Comparison of ENCODE assay signal across 8 cellular contexts in the genomic region with DNA sequence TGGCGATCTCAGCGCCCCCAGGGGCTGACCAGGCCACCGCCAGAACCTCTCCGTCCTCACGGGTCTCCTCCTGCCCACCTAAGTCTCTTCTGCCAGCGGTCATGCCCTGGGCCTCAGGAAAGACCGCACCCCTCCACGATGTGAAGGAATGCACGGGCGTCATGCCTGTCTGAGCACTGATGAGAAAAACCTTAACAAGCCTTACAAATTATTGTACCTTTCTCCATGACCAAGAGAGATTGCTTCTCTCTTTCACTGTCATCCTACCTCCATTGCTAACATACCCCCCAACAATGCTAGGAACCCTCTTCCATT. TPM values are rescaled to one million over a fixed set of nuclear protein-coding genes. Genes with fewer than 3 reads are reported as not detected.
DNase-seq lines count a peak whose midpoint lies in the region; ATAC-seq and TF ChIP-seq lines count a peak whose summit lies in the region.
"Not testable (repeated sequence)": the region's sequence is repeated elsewhere in the genome, so short reads cannot be mapped to it uniquely, and the experiment has no call there.

No MANE protein-coding gene starts in this region.

- not testable (repeated sequence) for TF ChIP-seq EP300 in suprapubic skin (IDR thresholded peaks at IDR 0.05)

- CTCF ChIA-PET in CD8-positive, alpha-beta T cell (lab: Charles Lee), result not testable (repeated sequence)

- POLR2A ChIA-PET in CD8-positive, alpha-beta T cell (lab: Charles Lee), result not testable (repeated sequence)

- H3K27me3 Mint-ChIP-seq in CD8-positive, alpha-beta T cell (ENCODE audit: low read depth), result not testable (repeated sequence)

- peak overlapping the region; percentile 92 for H3K4me3 Mint-ChIP-seq in CD8-positive, alpha-beta T cell

- not testable (repeated sequence) for TF ChIP-seq CTCF in CD8-positive, alpha-beta T cell (IDR thresholded peaks at IDR 0.05); ascending aorta (IDR thresholded peaks at IDR 0.05); kidney epithelial cell (IDR thresholded peaks at IDR 0.05; ENCODE audit: insufficient read depth, low read length, poor library complexity, severe bottlenecking); suprapubic skin (IDR thresholded peaks at IDR 0.05)

- H3K4me1 Mint-ChIP-seq in CD8-positive, alpha-beta T cell (ENCODE audit: low read depth), result not testable (repeated sequence)

- not testable (repeated sequence) for H3K9me3 ChIP-seq in CD8-positive, alpha-beta T cell (ENCODE audit: low read length); ascending aorta; neuron (ENCODE audit: low read length); suprapubic skin

- peak; percentile 25 for TF ChIP-seq POLR2A in erythroblast (IDR thresholded peaks at IDR 0.05; ENCODE audit: low read length)
- TF ChIP-seq POLR2A in suprapubic skin (IDR thresholded peaks at IDR 0.05), result not testable (repeated sequence)

- not testable (repeated sequence) for H3K4me1 ChIP-seq in CD8-positive, alpha-beta T cell (ENCODE audit: insufficient read depth, low read length); ascending aorta; neuron (ENCODE audit: insufficient read depth, low read length); suprapubic skin

- H2AFZ ChIP-seq in neuron (ENCODE audit: low read depth, low read length), result not testable (repeated sequence)

- peak; percentile 8 for ATAC-seq in CD8-positive, alpha-beta T cell
- ATAC-seq in HG03439 (IDR thresholded peaks at IDR 0.05; ENCODE audit: unreplicated experiment) (peak; percentile 14), SK-N-SH treated with all-trans-retinoic acid at 6 μM for 48 hours (peak; percentile 25; the same call in 2 of the 3 replicates)

- H3K27ac ChIP-seq in CD8-positive, alpha-beta T cell (ENCODE audit: low read depth, low read length), result peak overlapping the region; percentile 97
- H3K27ac ChIP-seq in ascending aorta (peak overlapping the region; percentile 96 to 99), suprapubic skin (peak overlapping the region; percentile 92)

- intact Hi-C loops in CD8-positive, alpha-beta T cell (cut with DNase I, micrococcal nuclease); ascending aorta (cut with DNase I): not testable (repeated sequence)

- peak overlapping the region; percentile 99 for H3K27ac Mint-ChIP-seq in CD8-positive, alpha-beta T cell

- H3K27me3 ChIP-seq in CD8-positive, alpha-beta T cell (ENCODE audit: insufficient read depth, low read length); ascending aorta; kidney epithelial cell (ENCODE audit: control insufficient read depth, insufficient read depth, low read length); neuron (ENCODE audit: insufficient read depth, low read length); suprapubic skin: not testable (repeated sequence)

- not testable (repeated sequence) for H3K36me3 ChIP-seq in CD8-positive, alpha-beta T cell (ENCODE audit: insufficient read depth, low read length); ascending aorta; kidney epithelial cell (ENCODE audit: control insufficient read depth, insufficient read depth, low read length); neuron (ENCODE audit: insufficient read depth, low read length); suprapubic skin

- H3K4me3 ChIP-seq in CD8-positive, alpha-beta T cell (ENCODE audit: low read depth, low read length), result peak overlapping the region; percentile 88
- H3K4me3 ChIP-seq in ascending aorta, result peak overlapping the region; percentile 73 to 81
- peak overlapping the region; percentile 57 for H3K4me3 ChIP-seq in kidney epithelial cell (ENCODE audit: low read depth, low read length)
- peak overlapping the region; percentile 63 for H3K4me3 ChIP-seq in neuron (ENCODE audit: low read length)
- H3K4me3 ChIP-seq in suprapubic skin, result peak overlapping the region; percentile 56

- not testable (repeated sequence) for DNase-seq in CD8-positive, alpha-beta T cell; ascending aorta (ENCODE audit: low spot score in 2 of 2); erythroblast (lab: John Stamatoyannopoulos, UW); kidney epithelial cell (ENCODE audit: low read depth); suprapubic skin (ENCODE audit: low spot score in 2 of 2)

- H3K9me3 Mint-ChIP-seq in CD8-positive, alpha-beta T cell, result not testable (repeated sequence)

- WGBS in suprapubic skin, result 3% methylated on average over 10 of the region's 10 CpGs

- not testable (repeated sequence) for H3K36me3 Mint-ChIP-seq in CD8-positive, alpha-beta T cell

RNA-seq across cellular contexts. Expression of a gene that starts 22.9 kb away (rescaled TPM):
- 10 to 100 TPM in 1 of 2 experiments, 1 to 10 TPM in 1; 9.7 to 11.4 TPM for total RNA-seq in CD8-positive, alpha-beta T cell
- total RNA-seq in ascending aorta (50.9 TPM), kidney epithelial cell (3.9 and 7.2 TPM in 2 replicates), suprapubic skin (10 to 100 TPM; 13.1 to 38.1 (median 24.8) TPM)

RNA-seq across cellular contexts. Expression of a gene that starts 38.3 kb away (rescaled TPM):
- total RNA-seq in CD8-positive, alpha-beta T cell, result 1 to 10 TPM; 8.4 to 8.8 TPM
- total RNA-seq in ascending aorta (5.0 TPM), kidney epithelial cell (13.1 and 18.6 TPM in 2 replicates), suprapubic skin (100 to 1,000 TPM in 1 of 4 donors, 10 to 100 TPM in 3; 42.5 to 126 (median 48.0) TPM)
